16 cellular contexts compared by ENCODE assay signal in genomic region chr15:70436428-70436827, GRCh38.
A peak's percentile ranks its signal among the peaks of the same experiment; 100 is the strongest.
DNase-seq lines count a peak whose midpoint lies in the region; ATAC-seq, FAIRE-seq and TF ChIP-seq lines count a peak whose summit lies in the region.
"Had no signal": no experiment of that assay in that cellular context is flagged by ENCODE, and none has a peak within 500 bp of the region (broad histone marks: within the 10 kb centered on the region; RNA-seq: fewer than 3 reads in every experiment).

No MANE protein-coding gene starts in this region.

- WGBS in upper lobe of left lung, 2 donors, result 85 to 89% methylated on average over 3 of the region's 3 CpGs

- no peaks in the 10 kb centered on the region for H3K9me2 ChIP-seq in SU-DHL-6 (replicated peaks; ENCODE audit: insufficient read depth, low read length)

- H3K4me1 ChIP-seq in uterus, result no peaks in the 10 kb centered on the region
- peaks cover 0 to 11% (median 0%) of the 10 kb centered on the region in 4 donors for H3K4me1 ChIP-seq in upper lobe of left lung

- H2AFZ ChIP-seq in SU-DHL-6 (ENCODE audit: low read depth, low read length, severe bottlenecking), result peak overlapping the region; percentile 83

- ATAC-seq in GM19397 (IDR thresholded peaks at IDR 0.05; ENCODE audit: unreplicated experiment) (peak; percentile 27), HG02973 (IDR thresholded peaks at IDR 0.05; ENCODE audit: unreplicated experiment) (peak; percentile 53), upper lobe of left lung (ENCODE audit: low FRiP score in 2 of 2) (no peak)
- ATAC-seq: body of pancreas had no signal

- peak overlapping the region; percentile 15 for H3K4me3 ChIP-seq in SU-DHL-6 (ENCODE audit: insufficient read depth, low read length, poor library complexity, severe bottlenecking)
- no peak overlapping the region for H3K4me3 ChIP-seq in uterus
- no peak overlapping the region for H3K4me3 ChIP-seq in upper lobe of left lung
- H3K4me3 ChIP-seq: body of pancreas, smooth muscle cell, thoracic aorta had no signal

- peak overlapping the region; percentile 94 for H3K27ac ChIP-seq in SU-DHL-6 (ENCODE audit: low read depth, low read length)
- H3K27ac ChIP-seq in uterus, result no peak overlapping the region
- H3K27ac ChIP-seq in upper lobe of left lung, result no peak overlapping the region
- H3K27ac ChIP-seq: body of pancreas, thoracic aorta had no signal

- H3K4me2 ChIP-seq in SU-DHL-6 (ENCODE audit: low read depth, low read length, poor library complexity, severe bottlenecking), result peak overlapping the region; percentile 65
- H3K4me2 ChIP-seq: smooth muscle cell had no signal

- no peak for TF ChIP-seq POLR2A in uterus (IDR thresholded peaks at IDR 0.05)
- no peak for TF ChIP-seq POLR2A in upper lobe of left lung (IDR thresholded peaks at IDR 0.05)
- TF ChIP-seq POLR2A in H54 (IDR thresholded peaks at IDR 0.05; ENCODE audit: low read depth, low read length), result no peak

- no peak for TF ChIP-seq EP300 in upper lobe of left lung (IDR thresholded peaks at IDR 0.05)

- H3K36me3 ChIP-seq in SU-DHL-6 (ENCODE audit: low read length) (no peaks in the 10 kb centered on the region), uterus (no peaks in the 10 kb centered on the region), upper lobe of left lung (no peaks in the 10 kb centered on the region)
- H3K36me3 ChIP-seq: thoracic aorta had no signal

- H4K20me1 ChIP-seq in SU-DHL-6 (ENCODE audit: low read depth, low read length), result no peaks in the 10 kb centered on the region

- peak; percentile 51 for DNase-seq in GM13976 (ENCODE audit: low spot score)
- no peak for DNase-seq in D341Med (ENCODE audit: low spot score)
- DNase-seq in uterus, result no peak
- DNase-seq in upper lobe of left lung, result no peak
- no peak for DNase-seq in H54 (ENCODE audit: insufficient read length, low spot score)
- DNase-seq: body of pancreas, NCI-H1105, NCI-H526, SIG-M5 had no signal

- FAIRE-seq in H54 (lab: Jason Lieb, UNC), result no peak
- FAIRE-seq: G401.6, TTC549 had no signal

- TF ChIP-seq CTCF in GM13976 (IDR thresholded peaks at IDR 0.05; ENCODE audit: borderline replicate concordance, control extremely low read depth, extremely low read depth, insufficient read depth, missing control alignments) (no peak), SU-DHL-6 (IDR thresholded peaks at IDR 0.05; ENCODE audit: insufficient read depth, low read length, poor library complexity, severe bottlenecking) (no peak), uterus (IDR thresholded peaks at IDR 0.05) (no peak), upper lobe of left lung (IDR thresholded peaks at IDR 0.05) (no peak)

- H3K27me3 ChIP-seq in SU-DHL-6 (ENCODE audit: low read length), result no peaks in the 10 kb centered on the region
- H3K27me3 ChIP-seq in uterus, result no peaks in the 10 kb centered on the region
- H3K27me3 ChIP-seq in upper lobe of left lung, result no peaks in the 10 kb centered on the region
- H3K27me3 ChIP-seq: body of pancreas had no signal

- in situ Hi-C loops in GM13976 (cut with MboI; ENCODE audit: low sequenced_read_pairs, unreplicated experiment), result no loop called here

- H3F3A ChIP-seq in SU-DHL-6 (ENCODE audit: insufficient read depth), result peaks cover 18% of the 10 kb centered on the region

- H3K9me3 ChIP-seq in SU-DHL-6 (ENCODE audit: insufficient read depth, low read length) (no peaks in the 10 kb centered on the region), uterus (no peaks in the 10 kb centered on the region), upper lobe of left lung (no peaks in the 10 kb centered on the region)
- H3K9me3 ChIP-seq: body of pancreas, thoracic aorta had no signal

- H3K79me2 ChIP-seq in SU-DHL-6 (ENCODE audit: insufficient read depth, low read length), result no peaks in the 10 kb centered on the region

- intact Hi-C loops in uterus (cut with DNase I; ENCODE audit: low total_unique reads), result no loop called here

- H3K9ac ChIP-seq in SU-DHL-6 (ENCODE audit: low read length), result peak overlapping the region; percentile 42

Comparison
In these comparisons a context has a peak if more than half of its experiments do, and no peak if none do; other contexts are left out.
1. ATAC-seq: peak in GM19397 (single experiment) and HG02973 (single experiment); none in upper lobe of left lung (0 of 2).